In the genomic region with DNA sequence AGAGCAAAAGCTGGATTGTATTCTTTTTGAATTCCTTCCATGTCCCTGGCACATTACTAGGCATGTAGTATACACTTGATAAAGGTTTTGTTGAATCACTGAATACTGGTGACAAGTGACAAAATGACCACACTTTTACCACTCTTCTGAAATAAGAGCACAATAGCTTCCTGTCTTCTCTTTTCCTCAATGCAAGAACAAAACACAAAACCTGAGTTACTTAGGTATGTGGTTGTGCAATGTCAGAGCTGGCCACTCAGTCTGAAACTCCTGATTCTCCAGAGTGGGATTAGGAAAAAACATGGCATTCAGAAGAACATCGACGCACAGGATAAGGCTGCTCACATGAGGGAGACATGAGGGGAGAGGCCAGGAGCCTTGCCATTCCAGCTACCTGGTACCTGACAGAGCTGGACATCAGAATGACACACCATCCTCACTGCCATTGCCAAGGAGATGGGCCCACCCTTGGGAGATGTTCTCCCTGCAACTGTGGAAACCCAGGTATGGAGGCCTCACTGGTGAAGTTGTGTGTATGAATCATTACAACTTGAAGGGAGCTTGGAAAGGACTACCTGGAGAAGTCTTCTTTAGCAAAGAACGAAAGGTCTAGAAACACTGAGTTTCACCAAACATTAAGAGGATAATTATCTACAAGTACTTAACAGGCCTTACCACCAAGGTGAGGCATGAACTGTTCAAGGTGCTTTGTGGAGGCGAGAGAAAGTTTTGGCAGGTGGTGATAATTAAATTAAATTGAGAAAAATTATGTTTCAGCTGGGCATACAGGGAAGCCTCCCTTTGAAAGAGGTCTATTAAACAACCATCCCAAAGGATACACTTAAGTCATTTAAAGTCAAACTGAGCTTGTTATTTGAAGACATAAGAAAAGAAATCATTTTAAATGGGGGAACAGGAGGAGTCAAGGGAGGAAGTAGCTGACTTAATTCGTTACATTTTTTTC, we compare ENCODE assay signal across 12 cellular contexts.
DNase-seq lines count a peak whose midpoint lies in the region; ATAC-seq, FAIRE-seq and TF ChIP-seq lines count a peak whose summit lies in the region.
"Had no signal": no experiment of that assay in that cellular context is flagged by ENCODE, and none has a peak within 500 bp of the region (broad histone marks: within the 10 kb centered on the region; RNA-seq: fewer than 3 reads in every experiment).

No MANE protein-coding gene starts in this region.

- no peak overlapping the region for H3K9ac ChIP-seq in DND-41 (ENCODE audit: low read depth, low read length)
- H3K9ac ChIP-seq: parathyroid adenoma had no signal

- H3K27ac Mint-ChIP-seq in WTC11 (0 out of 2 replicates have a peak overlapping the region, but pooled peaks have one; percentile 7), naive B cell (peak overlapping the region in 5 of 6 donors; percentile 33 to 79 (median 37))

- no peak for TF ChIP-seq RAD21 in A549 (conservative IDR thresholded peaks at IDR 0.05 in 1 of 2, IDR thresholded peaks at IDR 0.05 in 1 of 2)

- no peak for TF ChIP-seq POLR2A in A549 (IDR thresholded peaks at IDR 0.05; ENCODE audit: low read length)
- no peak for TF ChIP-seq POLR2A in prostate gland (IDR thresholded peaks at IDR 0.05)

- no peak for TF ChIP-seq EP300 in A549 (IDR thresholded peaks at IDR 0.05)

- H3K4me3 ChIP-seq in A549 (no peak overlapping the region), DND-41 (ENCODE audit: low read depth in 1 of 2, low read length in 2 of 2) (no peak overlapping the region), prostate gland (no peak overlapping the region)
- H3K4me3 ChIP-seq: suprapubic skin had no signal

- intact Hi-C loops in prostate gland (cut with DNase I) = no loop called here

- H3K9me3 Mint-ChIP-seq in WTC11 = peaks cover 4% of the 10 kb centered on the region; the same call in 1 of the 2 replicates
- H3K9me3 Mint-ChIP-seq in naive B cell = peaks cover 0 to 2% (median 0%) of the 10 kb centered on the region in 7 donors

- CTCF ChIA-PET in A549 (lab: Yijun Ruan, JAX) = interaction anchor here (0.8 to 3.8 kb wide), 8 partner anchors 10 to 530 kb away, joined by 3 to 24 read pairs (median 4); no protein-coding TSS in a partner anchor
- CTCF ChIA-PET in WTC11 (lab: Charles Lee) = interaction anchor here (0.7 to 1.5 kb wide), 3 partner anchors 13 to 404 kb away, joined by 3 to 6 read pairs (median 5); no protein-coding TSS in a partner anchor

- H3K79me2 ChIP-seq in DND-41 (ENCODE audit: insufficient read depth, low read length) = no peaks in the 10 kb centered on the region
- H3K79me2 ChIP-seq: parathyroid adenoma had no signal

- H3K36me3 ChIP-seq in DND-41 (ENCODE audit: insufficient read depth, low read length) = no peaks in the 10 kb centered on the region
- no peaks in the 10 kb centered on the region for H3K36me3 ChIP-seq in prostate gland

- H3K36me3 Mint-ChIP-seq in WTC11 (peaks cover 3% of the 10 kb centered on the region; the same call in 1 of the 2 replicates), naive B cell (peaks cover 0 to 18% of the 10 kb centered on the region in 2 donors)

- H3K9me3 ChIP-seq in A549 (no peaks in the 10 kb centered on the region), DND-41 (ENCODE audit: insufficient read depth, low read length, severe bottlenecking) (no peaks in the 10 kb centered on the region), prostate gland (no peaks in the 10 kb centered on the region)
- H3K9me3 ChIP-seq: suprapubic skin had no signal

- DNase-seq in A549 (ENCODE audit: low read depth in 1 of 2, low spot score in 1 of 2) = no peak
- DNase-seq in DND-41 = no peak
- no peak for DNase-seq in WTC11 (ENCODE audit: low spot score)
- DNase-seq in naive B cell = no peak
- DNase-seq in prostate gland (ENCODE audit: low spot score) = no peak
- no peak for DNase-seq in D721Med (ENCODE audit: insufficient read length, low spot score)
- no peak for DNase-seq in dermis blood vessel endothelial cell
- DNase-seq: caudate nucleus, mesendoderm had no signal

- H3K4me1 ChIP-seq in A549 = peaks cover 10% of the 10 kb centered on the region
- peaks cover 19% of the 10 kb centered on the region for H3K4me1 ChIP-seq in DND-41 (ENCODE audit: insufficient read depth, low read length)
- no peaks in the 10 kb centered on the region for H3K4me1 ChIP-seq in prostate gland (replicated peaks)

- no peak for FAIRE-seq in A549 (lab: Jason Lieb, UNC)
- no peak for FAIRE-seq in D721Med (lab: Jason Lieb, UNC)

- no peaks in the 10 kb centered on the region for H3K27me3 Mint-ChIP-seq in WTC11 (ENCODE audit: low read depth)
- no peaks in the 10 kb centered on the region for H3K27me3 Mint-ChIP-seq in naive B cell

- H3K4me3 Mint-ChIP-seq in WTC11 (no peak overlapping the region), naive B cell (peak overlapping the region in 2 of 8 donors; percentile 2 to 22)

- H3K4me1 Mint-ChIP-seq in WTC11 (peaks cover 21% of the 10 kb centered on the region), naive B cell (peaks cover 22 to 29% (median 23%) of the 10 kb centered on the region in 3 donors)

- H4K20me1 ChIP-seq in DND-41 (ENCODE audit: insufficient read depth, low read length) = no peaks in the 10 kb centered on the region

- peak overlapping the region; percentile 47 for H3K4me2 ChIP-seq in A549
- H3K4me2 ChIP-seq in DND-41 (ENCODE audit: insufficient read depth, low read length) = no peak overlapping the region

- 75% methylated on average over 5 of the region's 5 CpGs for WGBS in A549 (ENCODE audit: missing lambda C conversion rate)
- 75% methylated on average over 5 of the region's 5 CpGs for WGBS in prostate gland

- H3K27me3 ChIP-seq in DND-41 (ENCODE audit: insufficient read depth, low read length, poor library complexity) = no peaks in the 10 kb centered on the region
- no peaks in the 10 kb centered on the region for H3K27me3 ChIP-seq in prostate gland (replicated peaks; ENCODE audit: insufficient read depth)
- H3K27me3 ChIP-seq: suprapubic skin had no signal

- peak overlapping the region in 1 of 2 experiments; percentile 11; a peak in 1 of 6 replicates for H3K27ac ChIP-seq in A549
- H3K27ac ChIP-seq in DND-41 (ENCODE audit: low read length) = peak overlapping the region; percentile 0; the same call in 1 of the 2 replicates
- H3K27ac ChIP-seq in prostate gland = no peak overlapping the region
- H3K27ac ChIP-seq: parathyroid adenoma, suprapubic skin had no signal

- TF ChIP-seq CTCF in A549 (IDR thresholded peaks at IDR 0.05) = no peak
- no peak for TF ChIP-seq CTCF in DND-41 (IDR thresholded peaks at IDR 0.05; ENCODE audit: borderline replicate concordance, extremely low read depth, low read length, poor library complexity, severe bottlenecking)
- TF ChIP-seq CTCF in WTC11 (IDR thresholded peaks at IDR 0.05) = no peak
- TF ChIP-seq CTCF in prostate gland (IDR thresholded peaks at IDR 0.05) = no peak
- TF ChIP-seq CTCF in D721Med (IDR thresholded peaks at IDR 0.05; ENCODE audit: insufficient read depth, missing control alignments) = no peak

- no peak overlapping the region for H2AFZ ChIP-seq in DND-41 (ENCODE audit: low read depth, low read length)
- H2AFZ ChIP-seq: parathyroid adenoma had no signal

- POLR2A ChIA-PET in A549 (lab: Yijun Ruan, JAX) = no interaction called here
- POLR2A ChIA-PET in WTC11 (lab: Charles Lee) = interaction anchor here (0.6 kb wide), 1 partner anchor 211 kb away, joined by 5 read pairs; no protein-coding TSS in a partner anchor

- ATAC-seq in A549 (no peak), DND-41 (ENCODE audit: insufficient read depth, low read depth) (no peak), WTC11 (no peak), naive B cell (ENCODE audit: low read depth in 2 of 2) (no peak), HG03457 (IDR thresholded peaks at IDR 0.05; ENCODE audit: unreplicated experiment) (no peak)

TF ChIP-seq in A549, 52 proteins besides CTCF, POLR2A, EP300 and RAD21 (continues in another document):
- TF ChIP-seq RNF2 (IDR thresholded peaks at IDR 0.05; ENCODE audit: borderline replicate concordance, low read depth) (no peak), CHD2 (IDR thresholded peaks at IDR 0.05; ENCODE audit: low read length, partially characterized antibody) (no peak), KDM1A (IDR thresholded peaks at IDR 0.05; ENCODE audit: low read depth) (no peak)
- TF ChIP-seq, protein P1, sequence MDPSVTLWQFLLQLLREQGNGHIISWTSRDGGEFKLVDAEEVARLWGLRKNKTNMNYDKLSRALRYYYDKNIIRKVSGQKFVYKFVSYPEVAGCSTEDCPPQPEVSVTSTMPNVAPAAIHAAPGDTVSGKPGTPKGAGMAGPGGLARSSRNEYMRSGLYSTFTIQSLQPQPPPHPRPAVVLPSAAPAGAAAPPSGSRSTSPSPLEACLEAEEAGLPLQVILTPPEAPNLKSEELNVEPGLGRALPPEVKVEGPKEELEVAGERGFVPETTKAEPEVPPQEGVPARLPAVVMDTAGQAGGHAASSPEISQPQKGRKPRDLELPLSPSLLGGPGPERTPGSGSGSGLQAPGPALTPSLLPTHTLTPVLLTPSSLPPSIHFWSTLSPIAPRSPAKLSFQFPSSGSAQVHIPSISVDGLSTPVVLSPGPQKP (IDR thresholded peaks at IDR 0.05; ENCODE audit: low read depth, low read length) = no peak

TF ChIP-seq in WTC11, 78 proteins besides CTCF, POLR2A, EP300 and RAD21 (continues in another document):
- TF ChIP-seq SOX15 (CRISPR knock-in tag; IDR thresholded peaks at IDR 0.05) = no peak
- TF ChIP-seq CREM (CRISPR knock-in tag; IDR thresholded peaks at IDR 0.05) = no peak
